Comparison of ENCODE assay signal across 7 cellular contexts in the genomic region with DNA sequence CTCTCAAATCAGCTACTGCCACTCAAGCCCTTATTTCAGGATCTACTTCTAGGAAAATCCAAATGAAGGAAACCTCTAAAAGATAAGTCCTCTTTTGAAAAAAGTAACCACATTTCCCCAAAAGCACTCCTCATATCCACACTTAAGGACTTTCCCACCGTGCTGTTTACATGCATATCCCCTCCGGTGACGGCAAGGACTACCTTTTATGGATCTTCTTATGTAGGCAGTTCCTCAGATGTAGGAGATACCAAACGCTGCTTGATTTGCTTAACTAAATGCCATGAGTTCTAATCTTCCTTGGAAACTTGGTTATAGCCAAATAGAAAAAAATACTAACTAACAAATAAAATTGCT.
"Had no signal": no experiment of that assay in that cellular context is flagged by ENCODE, and none has a peak within 500 bp of the region (broad histone marks: within the 10 kb centered on the region; RNA-seq: fewer than 3 reads in every experiment).

No MANE protein-coding gene starts in this region.

- H3K36me3 ChIP-seq: colonic mucosa, ovary, sigmoid colon had no signal

- H3K4me1 ChIP-seq: colonic mucosa had no signal

- H3K27me3 ChIP-seq: colonic mucosa, ovary, sigmoid colon had no signal

- H3K27ac ChIP-seq: colonic mucosa, ovary, sigmoid colon had no signal

- H3K4me3 ChIP-seq: colonic mucosa, ovary, sigmoid colon had no signal

- H3K9me3 ChIP-seq: colonic mucosa, ovary had no signal

- DNase-seq: activated CD8-positive, alpha-beta memory T cell treated with anti-CD3 and anti-CD28 coated beads, Interleukin-2, amount 10 ng/mL, durations not matched to agents 7 days and 5 days; amniotic stem cell; glutamatergic neuron; sigmoid colon; stimulated activated naive B cell treated with anti-CD40 and anti-IgM and Interleukin-4, amounts not matched to agents 10 μg/mL and 1 μg/mL and 100 μg/mL, for 72 hours had no signal

- ATAC-seq: activated CD8-positive, alpha-beta memory T cell treated with anti-CD3 and anti-CD28 coated beads, Interleukin-2, amount 10 ng/mL, durations not matched to agents 7 days and 5 days had no signal
